Comparison of ENCODE assay signal across 1 cellular context in genomic region chr12:95551913-95552516, GRCh38.
TF ChIP-seq lines count a peak whose summit lies in the region.

No MANE protein-coding gene starts in this region.

TF ChIP-seq in H1, 55 proteins besides CTCF, POLR2A, EP300 and RAD21:
- TF ChIP-seq HDAC2 (IDR thresholded peaks at IDR 0.05; ENCODE audit: borderline replicate concordance in 1 of 2, low read depth in 2 of 2, low read length in 2 of 2) (no peak), KDM4A (IDR thresholded peaks at IDR 0.05; ENCODE audit: low read depth, low read length, severe bottlenecking) (no peak), BACH1 (IDR thresholded peaks at IDR 0.05; ENCODE audit: low read length) (no peak), EGR1 (IDR thresholded peaks at IDR 0.05; ENCODE audit: borderline replicate concordance, low read depth, low read length) (no peak), NRF1 (IDR thresholded peaks at IDR 0.05; ENCODE audit: low read depth, low read length) (no peak), USF2 (IDR thresholded peaks at IDR 0.05; ENCODE audit: low read length) (no peak), SP4 (IDR thresholded peaks at IDR 0.05; ENCODE audit: low read length) (no peak), SIX5 (IDR thresholded peaks at IDR 0.05; ENCODE audit: low read depth, low read length) (no peak), KDM1A (IDR thresholded peaks at IDR 0.05; ENCODE audit: borderline replicate concordance, low read length) (no peak)
